12 cellular contexts compared by ENCODE assay signal in the genomic region with DNA sequence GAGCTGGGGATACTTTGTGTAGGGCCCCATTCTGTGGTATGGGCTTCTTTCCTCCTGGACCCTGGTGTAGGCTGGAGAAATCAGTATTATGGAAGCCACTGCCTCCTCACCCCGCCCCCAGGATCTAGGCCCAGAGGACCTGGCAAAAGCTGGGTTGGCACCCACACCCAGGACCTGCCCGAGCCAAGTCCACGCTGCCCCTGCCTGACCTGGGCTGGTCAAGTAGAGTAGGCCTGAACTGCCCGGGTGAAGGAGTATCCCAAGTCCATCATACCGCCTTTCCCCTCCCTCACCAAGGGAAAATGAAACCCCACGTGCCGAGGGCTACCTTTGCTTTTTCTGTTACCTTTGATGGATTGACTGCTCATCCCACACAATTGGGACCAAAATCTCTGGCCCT. TPM values are rescaled to one million over a fixed set of nuclear protein-coding genes. Genes with fewer than 3 reads are reported as not detected.
DNase-seq lines count a peak whose midpoint lies in the region; ATAC-seq and TF ChIP-seq lines count a peak whose summit lies in the region.
"Had no signal": no experiment of that assay in that cellular context is flagged by ENCODE, and none has a peak within 500 bp of the region (broad histone marks: within the 10 kb centered on the region; RNA-seq: fewer than 3 reads in every experiment).

No MANE protein-coding gene starts in this region.

- intact Hi-C loops in left cardiac atrium (cut with DNase I): no loop called here
- intact Hi-C loops in transverse colon (cut with DNase I; ENCODE audit: low total_unique reads): no loop called here

- no peak overlapping the region for H3K14ac ChIP-seq in neuronal stem cell (ENCODE audit: low read length)

- H2BK5ac ChIP-seq in neuronal stem cell (ENCODE audit: low read length): no peak overlapping the region

- ATAC-seq in left cardiac atrium: peak; percentile 72 to 78
- ATAC-seq in GM21381 (IDR thresholded peaks at IDR 0.05; ENCODE audit: unreplicated experiment): no peak
- ATAC-seq in HG02623 (IDR thresholded peaks at IDR 0.05; ENCODE audit: unreplicated experiment): no peak
- ATAC-seq: PC-3 had no signal

- H3K9me3 ChIP-seq in neuronal stem cell (replicated peaks in 1 of 2; ENCODE audit: control insufficient read depth in 2 of 2, insufficient read depth in 1 of 2, low read depth in 1 of 2, low read length in 2 of 2) (no peaks in the 10 kb centered on the region), transverse colon (no peaks in the 10 kb centered on the region)

- peak overlapping the region; percentile 1 for H3K27ac ChIP-seq in angular gyrus (ENCODE audit: low read depth, low read length)
- peak overlapping the region; percentile 20 for H3K27ac ChIP-seq in neuronal stem cell (replicated peaks; ENCODE audit: low read length)
- H3K27ac ChIP-seq in transverse colon: peak overlapping the region; percentile 78 to 86 (median 80)

- H3K23ac ChIP-seq in neuronal stem cell (ENCODE audit: low read depth, low read length, poor library complexity): no peak overlapping the region

- TF ChIP-seq CTCF in transverse colon (IDR thresholded peaks at IDR 0.05): no peak

- TF ChIP-seq EP300 in transverse colon (IDR thresholded peaks at IDR 0.05; ENCODE audit: low read depth): no peak

- H4K91ac ChIP-seq in neuronal stem cell (ENCODE audit: low read depth, low read length, poor library complexity): no peak overlapping the region

- no peak overlapping the region for H2BK12ac ChIP-seq in neuronal stem cell (ENCODE audit: low read length)

- H3K4me3 ChIP-seq in neuronal stem cell (ENCODE audit: low read length in 2 of 2) (no peak overlapping the region), transverse colon (no peak overlapping the region)

- no peak overlapping the region for H3K4ac ChIP-seq in neuronal stem cell (ENCODE audit: low read length)

- peaks cover 32 to 47% of the 10 kb centered on the region in 2 donors for H3K4me1 ChIP-seq in neuronal stem cell (ENCODE audit: control insufficient read depth in 2 of 2, insufficient read depth in 1 of 2, low read depth in 1 of 2, low read length in 2 of 2)
- peaks cover 39 to 60% (median 51%) of the 10 kb centered on the region in 4 donors for H3K4me1 ChIP-seq in transverse colon

- H3K9ac ChIP-seq in neuronal stem cell (ENCODE audit: low read depth, low read length, poor library complexity): no peak overlapping the region

- in situ Hi-C loops in transverse colon (cut with MboI; ENCODE audit: low pct_ligation_motif_present in 1 of 4, low pct_unique_long_range_greater_than_20kb in 1 of 4, low sequenced_read_pairs in 3 of 4): no loop called here

- peak overlapping the region; percentile 44 for H3K18ac ChIP-seq in neuronal stem cell (ENCODE audit: low read length)

- H3K36me3 ChIP-seq in neuronal stem cell (replicated peaks in 1 of 2; ENCODE audit: control insufficient read depth in 2 of 2, insufficient read depth in 2 of 2, low read length in 2 of 2) (peaks cover 0 to 8% of the 10 kb centered on the region in 2 donors), transverse colon (no peaks in the 10 kb centered on the region)

- H2AFZ ChIP-seq in neuronal stem cell (ENCODE audit: low read length): no peak overlapping the region

- H3K79me1 ChIP-seq in neuronal stem cell (ENCODE audit: low read depth, low read length): peaks cover 5% of the 10 kb centered on the region

- TF ChIP-seq POLR2A in transverse colon (IDR thresholded peaks at IDR 0.05): no peak

- H2BK120ac ChIP-seq in neuronal stem cell (ENCODE audit: low read depth, low read length): no peak overlapping the region

- WGBS in neuronal stem cell (ENCODE audit: extremely low coverage in 2 of 2, insufficient read length in 2 of 2, insufficient replicate concordance in 1 of 2), 2 donors: no CpG with 5 or more reads among the region's 7 CpGs
- 64 to 77% methylated on average over 4 to 7 of the region's 7 CpGs for WGBS in transverse colon (ENCODE audit: low coverage in 1 of 2), 2 donors

- no peaks in the 10 kb centered on the region for H3K27me3 ChIP-seq in neuronal stem cell (ENCODE audit: control insufficient read depth in 3 of 3, insufficient read depth in 3 of 3, low read depth in 1 of 3, low read length in 3 of 3)
- no peaks in the 10 kb centered on the region for H3K27me3 ChIP-seq in transverse colon

- DNase-seq in left cardiac atrium (no peak), neuronal stem cell (ENCODE audit: low spot score) (no peak), transverse colon (peak; percentile 61), DMS153 (lab: John Stamatoyannopoulos, UW) (no peak), NCI-H1417 treated with DMSO at 0.1 percent for 48 hours (lab: John Stamatoyannopoulos, UW) (no peak)
- DNase-seq: H7, NCI-H2227 treated with DMSO at 0.1 percent for 48 hours, PC-3, T1000 had no signal

- no peak overlapping the region for H3K4me2 ChIP-seq in neuronal stem cell (ENCODE audit: insufficient read depth, low read length, poor library complexity, severe bottlenecking)

- no peak overlapping the region for H2AK5ac ChIP-seq in neuronal stem cell (ENCODE audit: low read depth, low read length)

- H2BK15ac ChIP-seq in neuronal stem cell (ENCODE audit: low read length): no peak overlapping the region

- H4K8ac ChIP-seq in neuronal stem cell (ENCODE audit: low read depth, low read length): no peak overlapping the region

RNA-seq across cellular contexts. Expression of a gene that starts 37.7 kb away (rescaled TPM):
- total RNA-seq in left cardiac atrium (100 to 1,000 TPM; 197 to 211 TPM), transverse colon (100 to 1,000 TPM in 3 of 4 donors, 10 to 100 TPM in 1; 91.7 to 247 (median 115) TPM)
- 31.7 TPM for polyA plus RNA-seq in neuronal stem cell (2013, experiment 1 of 2)
- polyA plus RNA-seq in neuronal stem cell (2013, experiment 2 of 2): 32.5 TPM

Comparison
In these comparisons a context has a peak if more than half of its experiments do, and no peak if none do; other contexts are left out.
1. H3K27ac ChIP-seq: peak in every context shown above with its lines; median percentile 80 in transverse colon; 20 in neuronal stem cell; 1 in angular gyrus.
2. ATAC-seq: peak in left cardiac atrium (2 of 2); none in GM21381 (single experiment) and HG02623 (single experiment).